15 cellular contexts compared by ENCODE assay signal in the genomic region with DNA sequence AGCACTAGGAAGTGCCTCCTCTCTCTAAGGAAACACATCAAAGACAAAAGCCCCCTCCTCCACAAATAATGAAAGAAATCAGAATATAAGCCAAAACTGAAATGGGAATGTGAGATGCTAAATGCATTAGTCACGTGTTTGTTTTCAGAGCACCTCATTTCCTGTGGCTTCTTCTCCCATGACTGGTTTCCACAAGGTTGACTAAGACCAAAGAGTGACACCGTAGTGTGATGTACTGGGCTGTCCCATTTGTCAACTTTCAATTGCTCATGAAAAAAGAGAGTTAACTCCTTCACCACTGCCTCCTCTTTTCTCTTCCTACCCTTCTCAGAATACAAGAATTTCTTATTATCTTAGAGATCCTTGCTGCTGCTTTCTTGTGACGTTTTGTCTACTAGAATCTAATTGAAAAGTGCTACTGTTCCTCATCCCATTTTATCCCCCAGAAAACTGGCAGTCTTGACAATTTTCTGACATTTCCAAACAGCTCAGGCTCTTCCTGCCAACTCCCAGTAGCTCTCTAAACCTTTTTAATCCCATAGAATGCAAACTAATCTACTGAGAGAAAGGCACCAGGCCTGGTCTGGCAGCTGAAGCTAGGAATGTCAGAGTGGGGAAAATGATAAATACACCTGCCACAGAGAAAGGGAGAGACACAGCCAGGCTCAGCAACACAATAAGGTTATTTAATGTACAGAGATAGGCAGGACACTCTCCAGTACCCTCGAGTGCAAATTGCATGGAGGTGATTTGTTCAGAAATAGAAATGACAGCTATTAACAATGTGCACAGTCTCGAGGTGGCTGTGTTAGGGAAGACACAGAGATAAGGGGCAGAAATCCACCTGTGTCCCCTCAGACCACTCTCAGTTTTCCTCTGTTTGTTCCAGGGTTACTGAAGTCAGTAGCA.
DNase-seq lines count a peak whose midpoint lies in the region; ATAC-seq, FAIRE-seq and TF ChIP-seq lines count a peak whose summit lies in the region.
"Had no signal": no experiment of that assay in that cellular context is flagged by ENCODE, and none has a peak within 500 bp of the region (broad histone marks: within the 10 kb centered on the region; RNA-seq: fewer than 3 reads in every experiment).

No MANE protein-coding gene starts in this region.

- DNase-seq in D721Med (ENCODE audit: insufficient read length, low spot score) (no peak), IMR-90 (peak; percentile 75), adipocyte (ENCODE audit: low read depth) (peak; percentile 2), mesenchymal stem cell (peak; percentile 9), H9 (no peak)
- no peak for DNase-seq in stimulated activated naive CD4-positive, alpha-beta T cell treated with Interleukin-2 at 50 U/mL for 16 hours (lab: John Stamatoyannopoulos, UW)
- DNase-seq in activated naive CD8-positive, alpha-beta T cell treated with anti-CD3 and anti-CD28 coated beads for 36 hours: no peak
- DNase-seq: activated B cell treated with CpG ODN at 0.5 μM for 24 hours; activated CD8-positive, alpha-beta memory T cell treated with anti-CD3 and anti-CD28 coated beads, Interleukin-2, amount 50 U/mL, for 4 hours; activated naive CD8-positive, alpha-beta T cell treated with anti-CD3 and anti-CD28 coated beads, Interleukin-2, amount 10 ng/mL, durations not matched to agents 7 days and 5 days; stimulated activated CD4-positive, alpha-beta T cell treated with anti-CD3 and anti-CD28 coated beads, Interleukin-4, amount 100 ng/mL, for 24 hours had no signal

- POLR2A ChIA-PET in IMR-90 (lab: Charles Lee; ENCODE audit: unreplicated experiment): no interaction called here

- H3K27me3 ChIP-seq in IMR-90 (ENCODE audit: control insufficient read depth, insufficient read depth, low read length) (no peaks in the 10 kb centered on the region), adipocyte (replicated peaks; ENCODE audit: control insufficient read depth, insufficient read depth, low read length) (no peaks in the 10 kb centered on the region), mesenchymal stem cell (ENCODE audit: control insufficient read depth in 1 of 2, insufficient read depth in 1 of 2, low read length in 2 of 2) (no peaks in the 10 kb centered on the region), H9 (ENCODE audit: insufficient read depth, low read length) (no peaks in the 10 kb centered on the region)
- H3K27me3 ChIP-seq: right atrium auricular region had no signal

- H3K4ac ChIP-seq in IMR-90 (ENCODE audit: low read depth, low read length) (peak overlapping the region; percentile 45), mesenchymal stem cell (ENCODE audit: low read depth in 1 of 2, low read length in 2 of 2) (no peak overlapping the region), H9 (ENCODE audit: low read depth, low read length) (no peak overlapping the region)

- no peak overlapping the region for H2AK9ac ChIP-seq in IMR-90 (replicated peaks; ENCODE audit: low read depth, low read length, poor library complexity)

- H2BK120ac ChIP-seq in IMR-90 (ENCODE audit: low read depth, low read length) (peak overlapping the region; percentile 39), mesenchymal stem cell (ENCODE audit: low read depth, low read length) (no peak overlapping the region), H9 (ENCODE audit: low read depth, low read length, poor library complexity, severe bottlenecking) (no peak overlapping the region)

- H2AFZ ChIP-seq in IMR-90 (replicated peaks; ENCODE audit: low read length, poor library complexity) (no peak overlapping the region), mesenchymal stem cell (ENCODE audit: low read depth, low read length) (no peak overlapping the region), H9 (ENCODE audit: low read length) (no peak overlapping the region)

- H3K18ac ChIP-seq in IMR-90 (ENCODE audit: low read depth, low read length) (no peak overlapping the region), mesenchymal stem cell (ENCODE audit: low read depth in 1 of 2, low read length in 2 of 2) (no peak overlapping the region), H9 (ENCODE audit: insufficient read length, low read depth, low read length) (no peak overlapping the region)

- in situ Hi-C loops in IMR-90 (cut with MboI; ENCODE audit: low sequenced_read_pairs): no loop called here

- H3K14ac ChIP-seq in IMR-90 (replicated peaks; ENCODE audit: low read depth, low read length) (no peak overlapping the region), mesenchymal stem cell (ENCODE audit: low read length in 2 of 2) (no peak overlapping the region), H9 (ENCODE audit: insufficient read depth, low read length) (no peak overlapping the region)

- H4K91ac ChIP-seq in IMR-90 (ENCODE audit: insufficient read depth, low read depth, low read length) (0 out of 2 replicates have a peak overlapping the region, but pooled peaks have one; percentile 9), mesenchymal stem cell (ENCODE audit: low read length) (no peak overlapping the region), H9 (ENCODE audit: insufficient read length, low read depth, low read length) (no peak overlapping the region)

- H3K9ac ChIP-seq in IMR-90 (ENCODE audit: low read depth, low read length): no peak overlapping the region
- no peak overlapping the region for H3K9ac ChIP-seq in adipocyte (ENCODE audit: low read length)
- H3K9ac ChIP-seq in mesenchymal stem cell (ENCODE audit: low read length): no peak overlapping the region
- H3K9ac ChIP-seq in H9 (ENCODE audit: extremely low read depth, insufficient read length, low read length): no peak overlapping the region

- H3K9me3 ChIP-seq in IMR-90 (ENCODE audit: control insufficient read depth, insufficient read depth, low read length) (no peaks in the 10 kb centered on the region), adipocyte (ENCODE audit: control insufficient read depth, low read length) (no peaks in the 10 kb centered on the region), mesenchymal stem cell (ENCODE audit: control insufficient read depth, low read length) (no peaks in the 10 kb centered on the region), H9 (ENCODE audit: control insufficient read depth, low read depth, low read length) (no peaks in the 10 kb centered on the region)
- H3K9me3 ChIP-seq: right atrium auricular region had no signal

- BruUV-seq in IMR-90 (replicated peaks; lab: Mats Ljungman, UMichigan): no TSS peak

- peaks cover 4% of the 10 kb centered on the region; the same call in 1 of the 2 replicates for H3K4me1 ChIP-seq in IMR-90 (ENCODE audit: control insufficient read depth, insufficient read depth, low read length)
- H3K4me1 ChIP-seq in adipocyte (ENCODE audit: control insufficient read depth, insufficient read depth, low read length): no peaks in the 10 kb centered on the region
- H3K4me1 ChIP-seq in mesenchymal stem cell (ENCODE audit: control insufficient read depth, insufficient read depth, low read depth, low read length): no peaks in the 10 kb centered on the region
- no peaks in the 10 kb centered on the region; the same call in 1 of the 2 replicates for H3K4me1 ChIP-seq in H9 (ENCODE audit: insufficient read depth, low read length)
- H3K4me1 ChIP-seq: right atrium auricular region had no signal

- TF ChIP-seq RAD21 in IMR-90 (IDR thresholded peaks at IDR 0.05; ENCODE audit: low read length): no peak

- H3K36me3 Mint-ChIP-seq in activated naive CD8-positive, alpha-beta T cell treated with anti-CD3 and anti-CD28 coated beads for 36 hours: no peaks in the 10 kb centered on the region
- H3K36me3 Mint-ChIP-seq in H9 (ENCODE audit: insufficient read depth in 1 of 3, low read depth in 3 of 3): no peaks in the 10 kb centered on the region; a peak in 1 of 7 replicates
- H3K36me3 Mint-ChIP-seq: activated naive CD8-positive, alpha-beta T cell treated with anti-CD3 and anti-CD28 coated beads, Interleukin-2, amount 10 ng/mL, durations not matched to agents 7 days and 5 days; stimulated activated memory B cell treated with anti-CD40 and anti-IgM and Interleukin-4, amounts not matched to agents 10 μg/mL and 1 μg/mL and 100 μg/mL, for 72 hours had no signal

- H3K23ac ChIP-seq in IMR-90 (ENCODE audit: low read depth, low read length) (no peak overlapping the region), mesenchymal stem cell (ENCODE audit: low read length in 2 of 2) (no peak overlapping the region), H9 (ENCODE audit: insufficient read length, low read depth, low read length) (no peak overlapping the region)

- no peaks in the 10 kb centered on the region for H3K9me1 ChIP-seq in IMR-90 (ENCODE audit: insufficient read depth, low read length)

- H3K4me3 Mint-ChIP-seq in activated naive CD8-positive, alpha-beta T cell treated with anti-CD3 and anti-CD28 coated beads for 36 hours: no peak overlapping the region
- no peak overlapping the region for H3K4me3 Mint-ChIP-seq in H9
- H3K4me3 Mint-ChIP-seq: activated B cell treated with CpG ODN at 0.5 μM for 24 hours; activated naive CD8-positive, alpha-beta T cell treated with anti-CD3 and anti-CD28 coated beads, Interleukin-2, amount 10 ng/mL, durations not matched to agents 7 days and 5 days; dendritic cell treated with granulocyte-macrophage colony-stimulating factor and Interleukin-4, amounts not matched to agents 40 ng/mL and 50 ng/mL, for 4 days; stimulated activated memory B cell treated with anti-CD40 and anti-IgM and Interleukin-4, amounts not matched to agents 10 μg/mL and 1 μg/mL and 100 μg/mL, for 72 hours had no signal

- H2BK5ac ChIP-seq in IMR-90 (ENCODE audit: low read depth, low read length, poor library complexity, severe bottlenecking) (no peak overlapping the region), mesenchymal stem cell (ENCODE audit: low read depth, low read length, poor library complexity, severe bottlenecking) (no peak overlapping the region), H9 (ENCODE audit: insufficient read length, low read length) (no peak overlapping the region)

- H3K27ac Mint-ChIP-seq in activated naive CD8-positive, alpha-beta T cell treated with anti-CD3 and anti-CD28 coated beads for 36 hours: no peak overlapping the region
- peak overlapping the region in 1 of 3 experiments; percentile 1; a peak in 1 of 7 replicates for H3K27ac Mint-ChIP-seq in H9
- H3K27ac Mint-ChIP-seq: activated B cell treated with CpG ODN at 0.5 μM for 24 hours; activated naive CD8-positive, alpha-beta T cell treated with anti-CD3 and anti-CD28 coated beads, Interleukin-2, amount 10 ng/mL, durations not matched to agents 7 days and 5 days; dendritic cell treated with granulocyte-macrophage colony-stimulating factor and Interleukin-4, amounts not matched to agents 40 ng/mL and 50 ng/mL, for 4 days; stimulated activated memory B cell treated with anti-CD40 and anti-IgM and Interleukin-4, amounts not matched to agents 10 μg/mL and 1 μg/mL and 100 μg/mL, for 72 hours had no signal

- H4K8ac ChIP-seq in IMR-90 (ENCODE audit: low read depth in 2 of 2, low read length in 2 of 2): peak overlapping the region; percentile 8 to 25; a peak in 2 of 4 replicates
- H4K8ac ChIP-seq in mesenchymal stem cell (ENCODE audit: low read length): no peak overlapping the region
- H4K8ac ChIP-seq in H9 (replicated peaks; ENCODE audit: insufficient read length, low read depth, low read length): no peak overlapping the region

- H3K4me2 ChIP-seq in IMR-90 (ENCODE audit: low read depth, low read length) (no peak overlapping the region), mesenchymal stem cell (ENCODE audit: low read length, poor library complexity, severe bottlenecking) (no peak overlapping the region), H9 (ENCODE audit: insufficient read depth, insufficient read length, low read length) (no peak overlapping the region)

- no peaks in the 10 kb centered on the region for H3K79me2 ChIP-seq in H9 (ENCODE audit: insufficient read depth, low read length)

- H3K27ac ChIP-seq in IMR-90 (ENCODE audit: insufficient read depth, low read length) (no peak overlapping the region), mesenchymal stem cell (ENCODE audit: low read length, poor library complexity, severe bottlenecking) (no peak overlapping the region), H9 (ENCODE audit: insufficient read length, low read depth, low read length) (no peak overlapping the region)
- H3K27ac ChIP-seq: right atrium auricular region had no signal

- peaks cover 3% of the 10 kb centered on the region for H3K9me3 Mint-ChIP-seq in activated naive CD8-positive, alpha-beta T cell treated with anti-CD3 and anti-CD28 coated beads for 36 hours
- H3K9me3 Mint-ChIP-seq in H9: no peaks in the 10 kb centered on the region

- peak; percentile 29 for FAIRE-seq in D721Med (lab: Jason Lieb, UNC)

- dilution Hi-C loops in IMR-90 (cut with HindIII; ENCODE audit: low sequenced_read_pairs, unreplicated experiment): no loop called here

- no peak for TF ChIP-seq POLR2A in IMR-90 (IDR thresholded peaks at IDR 0.05; ENCODE audit: low read depth, low read length)

- H3K36me3 ChIP-seq in IMR-90 (ENCODE audit: control insufficient read depth, insufficient read depth, low read length) (no peaks in the 10 kb centered on the region), adipocyte (ENCODE audit: control insufficient read depth, insufficient read depth, low read length, severe bottlenecking) (no peaks in the 10 kb centered on the region), mesenchymal stem cell (ENCODE audit: control insufficient read depth in 1 of 2, insufficient read depth in 2 of 2, low read depth in 1 of 2, low read length in 2 of 2) (no peaks in the 10 kb centered on the region)
- H3K36me3 ChIP-seq: right atrium auricular region had no signal

- TF ChIP-seq CTCF in D721Med (IDR thresholded peaks at IDR 0.05; ENCODE audit: insufficient read depth, missing control alignments) (no peak), IMR-90 (conservative IDR thresholded peaks at IDR 0.05; ENCODE audit: low read depth, low read length) (no peak), H9 (conservative IDR thresholded peaks at IDR 0.05) (no peak)

- H3K79me1 ChIP-seq in IMR-90 (ENCODE audit: low read depth in 1 of 2, low read length in 2 of 2): no peaks in the 10 kb centered on the region
- H3K79me1 ChIP-seq in mesenchymal stem cell (replicated peaks; ENCODE audit: low read length, poor library complexity, severe bottlenecking): no peaks in the 10 kb centered on the region
- H3K79me1 ChIP-seq in H9 (ENCODE audit: insufficient read depth, low read depth, low read length, poor library complexity, severe bottlenecking): no peaks in the 10 kb centered on the region

- H2BK20ac ChIP-seq in IMR-90 (ENCODE audit: low read depth, low read length): peak overlapping the region; percentile 31; the same call in 1 of the 2 replicates
- no peak overlapping the region for H2BK20ac ChIP-seq in H9 (ENCODE audit: low read depth, low read length, poor library complexity, severe bottlenecking)

- H3T11ph ChIP-seq in H9 (ENCODE audit: low read length): no peak overlapping the region

- H2BK15ac ChIP-seq in IMR-90 (ENCODE audit: low read depth, low read length): 0 out of 3 replicates have a peak overlapping the region, but pooled peaks have one; percentile 60
- no peak overlapping the region for H2BK15ac ChIP-seq in mesenchymal stem cell (ENCODE audit: low read depth, poor library complexity, severe bottlenecking)
- no peak overlapping the region for H2BK15ac ChIP-seq in H9 (ENCODE audit: low read depth, low read length)

- intact Hi-C loops in IMR-90 (cut with micrococcal nuclease): no loop called here

- CTCF ChIA-PET in IMR-90 (lab: Yijun Ruan, JAX): interaction anchor here (0.6 kb wide), 1 partner anchor 1718 kb away, joined by 5 read pairs; no protein-coding TSS in a partner anchor

- ATAC-seq in IMR-90 (ENCODE audit: low read depth) (peak; percentile 32; the same call in 1 of the 2 replicates), GM19455 (IDR thresholded peaks at IDR 0.05; ENCODE audit: unreplicated experiment) (no peak)
- ATAC-seq: stimulated activated memory B cell treated with anti-CD40 and anti-IgM and Interleukin-4, amounts not matched to agents 10 μg/mL and 1 μg/mL and 100 μg/mL, for 72 hours had no signal

- H2AK5ac ChIP-seq in IMR-90 (ENCODE audit: low read depth, low read length) (peak overlapping the region; percentile 29), mesenchymal stem cell (ENCODE audit: low read length, severe bottlenecking) (no peak overlapping the region), H9 (ENCODE audit: insufficient read length, low read length) (no peak overlapping the region)

- H3K56ac ChIP-seq in IMR-90 (ENCODE audit: extremely low read depth, insufficient read depth, low read length) (no peak overlapping the region), H9 (ENCODE audit: insufficient read length, low read depth, low read length) (no peak overlapping the region)

- H3K27me3 Mint-ChIP-seq in activated naive CD8-positive, alpha-beta T cell treated with anti-CD3 and anti-CD28 coated beads for 36 hours: no peaks in the 10 kb centered on the region
- H3K27me3 Mint-ChIP-seq in H9 (ENCODE audit: low read depth): no peaks in the 10 kb centered on the region
- H3K27me3 Mint-ChIP-seq: activated B cell treated with CpG ODN at 0.5 μM for 24 hours; activated naive CD8-positive, alpha-beta T cell treated with anti-CD3 and anti-CD28 coated beads, Interleukin-2, amount 10 ng/mL, durations not matched to agents 7 days and 5 days; dendritic cell treated with granulocyte-macrophage colony-stimulating factor and Interleukin-4, amounts not matched to agents 40 ng/mL and 50 ng/mL, for 4 days; stimulated activated memory B cell treated with anti-CD40 and anti-IgM and Interleukin-4, amounts not matched to agents 10 μg/mL and 1 μg/mL and 100 μg/mL, for 72 hours had no signal

- H3K4me3 ChIP-seq in IMR-90 (ENCODE audit: insufficient read depth, low read depth, low read length): no peak overlapping the region
- no peak overlapping the region for H3K4me3 ChIP-seq in adipocyte (ENCODE audit: low read length)
- H3K4me3 ChIP-seq in mesenchymal stem cell (ENCODE audit: insufficient read depth in 1 of 2, low read depth in 1 of 2, low read length in 2 of 2): no peak overlapping the region
- H3K4me3 ChIP-seq: right atrium auricular region had no signal

- no peaks in the 10 kb centered on the region for H3K23me2 ChIP-seq in H9 (ENCODE audit: insufficient read length, low read depth, low read length, poor library complexity, severe bottlenecking)

- H4K20me1 ChIP-seq in IMR-90 (ENCODE audit: insufficient read depth, low read length) (no peaks in the 10 kb centered on the region), H9 (ENCODE audit: control insufficient read depth, insufficient read depth, insufficient read length) (no peaks in the 10 kb centered on the region)

- H2BK12ac ChIP-seq in mesenchymal stem cell (ENCODE audit: low read length in 2 of 2) (no peak overlapping the region), H9 (ENCODE audit: insufficient read length, low read depth, low read length) (no peak overlapping the region)

- WGBS in IMR-90 (ENCODE audit: extremely low coverage in 2 of 2, insufficient read length in 1 of 2), 2 experiments: 67% methylated on average over 1 of the region's 5 CpGs; no CpG with 5 or more reads in 1 of the 2 experiments
- 54% methylated on average over 5 of the region's 5 CpGs for WGBS in mesenchymal stem cell
- WGBS in H9 (ENCODE audit: extremely low coverage, insufficient read length, low lambda C conversion rate): no CpG with 5 or more reads among the region's 5 CpGs

- H4K5ac ChIP-seq in IMR-90 (ENCODE audit: low read depth, low read length) (no peak overlapping the region), H9 (ENCODE audit: insufficient read length, low read depth, low read length) (no peak overlapping the region)

- H3K4me1 Mint-ChIP-seq in activated naive CD8-positive, alpha-beta T cell treated with anti-CD3 and anti-CD28 coated beads for 36 hours: no peaks in the 10 kb centered on the region
- H3K4me1 Mint-ChIP-seq in H9: peaks cover 8 to 10% of the 10 kb centered on the region in 2 experiments; a peak in 2 of 4 replicates
- H3K4me1 Mint-ChIP-seq: activated B cell treated with CpG ODN at 0.5 μM for 24 hours; activated naive CD8-positive, alpha-beta T cell treated with anti-CD3 and anti-CD28 coated beads, Interleukin-2, amount 10 ng/mL, durations not matched to agents 7 days and 5 days; stimulated activated memory B cell treated with anti-CD40 and anti-IgM and Interleukin-4, amounts not matched to agents 10 μg/mL and 1 μg/mL and 100 μg/mL, for 72 hours had no signal

Comparison
In these comparisons a context has a peak if more than half of its experiments do, and no peak if none do; other contexts are left out.
1. DNase-seq: peak in IMR-90 (single experiment), adipocyte (single experiment) and mesenchymal stem cell (single experiment); none in D721Med (single experiment), stimulated activated naive CD4-positive, alpha-beta T cell treated with Interleukin-2 at 50 U/mL for 16 hours (single experiment), activated naive CD8-positive, alpha-beta T cell treated with anti-CD3 and anti-CD28 coated beads for 36 hours (single experiment) and H9 (single experiment).
2. H4K8ac ChIP-seq: peak in IMR-90 (2 of 2); none in mesenchymal stem cell (single experiment) and H9 (single experiment).